20 cellular contexts compared by ENCODE assay signal in genomic region chr1:246617768-246618167, GRCh38. TPM values are rescaled to one million over a fixed set of nuclear protein-coding genes. Genes with fewer than 3 reads are reported as not detected.
DNase-seq lines count a peak whose midpoint lies in the region; ATAC-seq and TF ChIP-seq lines count a peak whose summit lies in the region.
"Had no signal": no experiment of that assay in that cellular context is flagged by ENCODE, and none has a peak within 500 bp of the region (broad histone marks: within the 10 kb centered on the region; RNA-seq: fewer than 3 reads in every experiment).

No MANE protein-coding gene starts in this region.

- 45 to 47% methylated on average over 3 of the region's 3 CpGs for whole genome bisulfite sequencing in esophagus squamous epithelium, 2 donors
- 29 to 43% methylated on average over 3 of the region's 3 CpGs for WGBS in testis, 2 donors

- peak; percentile 36 for ATAC-seq in mucosa of descending colon

- DNase-seq in esophagus squamous epithelium (lab: John Stamatoyannopoulos, UW) (no peak), mucosa of descending colon (no peak), testis (no peak), cerebellar cortex (ENCODE audit: low spot score) (no peak), NCI-H510A treated with DMSO at 0.1 percent for 48 hours (lab: John Stamatoyannopoulos, UW) (no peak), NCI-H526 (lab: John Stamatoyannopoulos, UW) (no peak)
- DNase-seq: activated CD4-positive, alpha-beta T cell treated with anti-CD3 and anti-CD28 coated beads, Interleukin-2, amount 50 U/mL, for 4 hours; activated effector memory CD4-positive, alpha-beta T cell treated with Interleukin-2 at 50 U/mL for 16 hours; amniotic stem cell; CD8-positive, alpha-beta memory T cell; kidney glomerular epithelial cell; NCI-H1694 treated with DMSO at 0.1 percent for 48 hours; NCI-H2227 treated with DMSO at 0.1 percent for 48 hours; PC-9; stimulated activated CD8-positive, alpha-beta memory T cell treated with anti-CD3 and anti-CD28 coated beads, Interleukin-4, amount 100 ng/mL, for 48 hours; substantia nigra; WERI-Rb-1 had no signal

- H3K27ac ChIP-seq in VCaP (peak overlapping the region; percentile 58), esophagus squamous epithelium (peak overlapping the region; percentile 42 to 81 (median 78)), testis (peak overlapping the region; percentile 18 to 69)
- H3K27ac ChIP-seq: cardiac muscle cell, KMS-11, PC-9, WERI-Rb-1 had no signal

- intact Hi-C loops in esophagus squamous epithelium (cut with DNase I): no loop called here
- intact Hi-C loops in mucosa of descending colon (cut with DNase I, micrococcal nuclease): no loop called here
- intact Hi-C loops in testis (cut with DNase I; ENCODE audit: low total_unique reads): no loop called here

- H3K9me3 ChIP-seq in esophagus squamous epithelium (no peaks in the 10 kb centered on the region), mucosa of descending colon (no peaks in the 10 kb centered on the region), testis (no peaks in the 10 kb centered on the region)

- H3K36me3 ChIP-seq in esophagus squamous epithelium (peaks cover 0 to 18% (median 0%) of the 10 kb centered on the region in 3 donors), mucosa of descending colon (ENCODE audit: low read depth) (no peaks in the 10 kb centered on the region), testis (ENCODE audit: low read depth, missing control alignments) (no peaks in the 10 kb centered on the region)
- H3K36me3 ChIP-seq: cardiac muscle cell had no signal

- no peaks in the 10 kb centered on the region for H3K27me3 ChIP-seq in esophagus squamous epithelium
- H3K27me3 ChIP-seq in testis: no peaks in the 10 kb centered on the region
- H3K27me3 ChIP-seq: cardiac muscle cell had no signal

- no peak for TF ChIP-seq CTCF in VCaP (conservative IDR thresholded peaks at IDR 0.05)
- TF ChIP-seq CTCF in esophagus squamous epithelium (IDR thresholded peaks at IDR 0.05): no peak
- TF ChIP-seq CTCF in mucosa of descending colon (IDR thresholded peaks at IDR 0.05): no peak
- no peak for TF ChIP-seq CTCF in testis (IDR thresholded peaks at IDR 0.05)

- H3K4me1 ChIP-seq in esophagus squamous epithelium (peaks cover 0 to 33% (median 12%) of the 10 kb centered on the region in 3 donors), mucosa of descending colon (ENCODE audit: low read depth) (no peaks in the 10 kb centered on the region), testis (peaks cover 4% of the 10 kb centered on the region)

- peak in 1 of 4 donors; percentile 11 for TF ChIP-seq POLR2A in esophagus squamous epithelium (IDR thresholded peaks at IDR 0.05)
- no peak for TF ChIP-seq POLR2A in testis (IDR thresholded peaks at IDR 0.05)

- H3K4me3 ChIP-seq in esophagus squamous epithelium: no peak overlapping the region
- no peak overlapping the region for H3K4me3 ChIP-seq in mucosa of descending colon
- no peak overlapping the region for H3K4me3 ChIP-seq in testis
- H3K4me3 ChIP-seq: cardiac muscle cell, PC-9 had no signal

RNA-seq across cellular contexts. Expression of gene CNST, which starts 51.5 kb away (rescaled TPM):
- 10 to 100 TPM in 2 of 4 donors, 1 to 10 TPM in 2; 7.5 to 31.5 (median 12.4) TPM for total RNA-seq in esophagus squamous epithelium
- total RNA-seq in mucosa of descending colon: 10 to 100 TPM; 31.6 to 47.7 (median 44.6) TPM
- 10 to 100 TPM; 56.7 to 61.6 TPM for total RNA-seq in testis
- polyA plus RNA-seq in testis (ENCODE audit: insufficient read depth, low read depth, low replicate concordance): 26.6 TPM

RNA-seq across cellular contexts. Expression of gene TFB2M, which starts 51.7 kb away (rescaled TPM):
- total RNA-seq in esophagus squamous epithelium: 10 to 100 TPM in 3 of 4 donors, 1 to 10 TPM in 1; 6.2 to 17.7 (median 12.4) TPM
- 10 to 100 TPM; 10.3 to 12.9 (median 10.5) TPM for total RNA-seq in mucosa of descending colon
- 10 to 100 TPM; 19.8 to 20.0 TPM for total RNA-seq in testis
- 15.7 TPM for polyA plus RNA-seq in testis (ENCODE audit: insufficient read depth, low read depth, low replicate concordance)
